ENCODE assay signal across 10 cellular contexts in the genomic region with DNA sequence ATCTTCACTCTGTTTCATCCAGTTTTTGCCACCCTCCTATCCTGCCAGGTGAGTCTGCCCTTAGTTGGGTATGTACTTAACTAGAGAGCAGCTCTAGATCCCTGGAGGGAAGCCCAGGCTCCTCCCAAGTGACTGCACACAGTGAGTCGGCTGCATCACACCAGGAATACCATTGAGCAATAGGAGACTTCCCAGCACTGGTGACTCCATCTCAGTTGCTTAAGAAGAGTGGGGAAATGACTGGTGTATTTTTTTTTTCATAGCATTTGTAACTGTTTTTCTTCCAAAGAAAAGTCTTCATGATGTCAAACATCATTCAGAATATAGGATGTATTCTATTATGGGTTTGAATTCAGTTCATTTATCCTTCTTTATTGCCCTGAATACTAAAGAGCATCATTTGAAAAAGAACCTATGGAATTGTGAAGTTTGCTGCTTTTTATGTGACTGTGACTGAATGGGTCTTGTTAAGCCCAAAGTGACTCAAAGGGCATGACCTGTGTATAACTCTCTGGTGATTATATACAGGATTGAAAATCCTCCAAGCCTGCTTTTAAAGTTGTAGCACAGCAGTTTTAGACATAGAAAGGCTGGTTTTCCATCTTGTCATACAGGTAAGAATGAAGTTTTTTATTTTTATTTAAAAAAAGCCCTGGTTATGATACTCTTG.
DNase-seq lines count a peak whose midpoint lies in the region; FAIRE-seq and TF ChIP-seq lines count a peak whose summit lies in the region.
"Had no signal": no experiment of that assay in that cellular context is flagged by ENCODE, and none has a peak within 500 bp of the region (broad histone marks: within the 10 kb centered on the region; RNA-seq: fewer than 3 reads in every experiment).

No MANE protein-coding gene starts in this region.

- H3K36me3 ChIP-seq in astrocyte (ENCODE audit: insufficient read depth, low read length) (no peaks in the 10 kb centered on the region), keratinocyte (ENCODE audit: control insufficient read depth in 2 of 2, extremely low read depth in 1 of 2, insufficient read depth in 2 of 2, low read length in 2 of 2) (peaks cover 2 to 7% of the 10 kb centered on the region in 2 experiments), transverse colon (no peaks in the 10 kb centered on the region)

- H3K9me3 ChIP-seq in astrocyte (ENCODE audit: insufficient read depth, low read depth, low read length) (no peaks in the 10 kb centered on the region), keratinocyte (ENCODE audit: control insufficient read depth, low read depth, low read length) (peaks cover 2% of the 10 kb centered on the region), transverse colon (peaks cover 0 to 3% of the 10 kb centered on the region in 2 donors)

- H3K4me2 ChIP-seq in astrocyte (ENCODE audit: low read length) (peak overlapping the region; percentile 58), keratinocyte (ENCODE audit: control insufficient read depth, extremely low read depth, insufficient read depth, low read depth, low read length) (peak overlapping the region; percentile 64)

- no peaks in the 10 kb centered on the region for H3K27me3 Mint-ChIP-seq in astrocyte (ENCODE audit: low read depth, unreplicated experiment)
- H3K27me3 Mint-ChIP-seq: B cell; effector memory CD8-positive, alpha-beta T cell had no signal

- H3K4me1 Mint-ChIP-seq in astrocyte (ENCODE audit: low read depth, unreplicated experiment): peaks cover 19% of the 10 kb centered on the region
- H3K4me1 Mint-ChIP-seq: B cell had no signal

- H3K4me1 ChIP-seq in astrocyte (ENCODE audit: insufficient read depth, low read length) (peaks cover 16% of the 10 kb centered on the region), keratinocyte (ENCODE audit: control insufficient read depth, extremely low read depth, insufficient read depth, low read length) (peaks cover 32% of the 10 kb centered on the region), transverse colon (peaks cover 0 to 22% (median 2%) of the 10 kb centered on the region in 4 donors)

- 21% methylated on average over 1 of the region's 1 CpG; no CpG with 5 or more reads in 1 of the 2 donors for WGBS in transverse colon (ENCODE audit: low coverage in 1 of 2), 2 donors

- TF ChIP-seq EP300 in transverse colon (IDR thresholded peaks at IDR 0.05; ENCODE audit: low read depth): peak; percentile 95

- H3K36me3 Mint-ChIP-seq in astrocyte (ENCODE audit: low read depth, unreplicated experiment): peaks cover 19% of the 10 kb centered on the region

- H3K4me3 Mint-ChIP-seq in astrocyte (ENCODE audit: unreplicated experiment): no peak overlapping the region
- H3K4me3 Mint-ChIP-seq: B cell; effector memory CD8-positive, alpha-beta T cell had no signal

- no peak for TF ChIP-seq POLR2A in transverse colon (IDR thresholded peaks at IDR 0.05)

- H3K9ac ChIP-seq in astrocyte (ENCODE audit: low read length): peak overlapping the region; percentile 41
- H3K9ac ChIP-seq in keratinocyte (ENCODE audit: control insufficient read depth, extremely low read depth, insufficient read depth, low read length): peak overlapping the region; percentile 59

- intact Hi-C loops in transverse colon (cut with DNase I; ENCODE audit: low total_unique reads): no loop called here

- peak; percentile 71 for FAIRE-seq in astrocyte (lab: Jason Lieb, UNC)
- peak; percentile 96 for FAIRE-seq in keratinocyte (lab: Jason Lieb, UNC)

- no peak overlapping the region for H3K27ac Mint-ChIP-seq in astrocyte (ENCODE audit: unreplicated experiment)
- H3K27ac Mint-ChIP-seq: B cell had no signal

- in situ Hi-C loops in transverse colon (cut with MboI; ENCODE audit: low pct_ligation_motif_present in 1 of 4, low pct_unique_long_range_greater_than_20kb in 1 of 4, low sequenced_read_pairs in 3 of 4): no loop called here

- H3K79me2 ChIP-seq in astrocyte (ENCODE audit: insufficient read depth, low read length): peaks cover 39% of the 10 kb centered on the region
- H3K79me2 ChIP-seq in keratinocyte (ENCODE audit: control insufficient read depth, insufficient read depth, low read length): peaks cover 28% of the 10 kb centered on the region

- dilution Hi-C loops in keratinocyte (cut with MboI; ENCODE audit: extremely low pct_ligation_motif_present, low sequenced_read_pairs): no loop called here

- H3K27ac ChIP-seq in astrocyte (ENCODE audit: low read depth, low read length) (peak overlapping the region; percentile 59), keratinocyte (ENCODE audit: control insufficient read depth, insufficient read depth, low read length) (peak overlapping the region; percentile 87), transverse colon (peak overlapping the region; percentile 40 to 73 (median 68))

- no peak overlapping the region for H3K4me3 ChIP-seq in astrocyte (ENCODE audit: insufficient read depth, low read depth, low read length)
- H3K4me3 ChIP-seq in keratinocyte (ENCODE audit: control insufficient read depth in 2 of 3, extremely low read depth in 1 of 3, insufficient read depth in 2 of 3, low read depth in 1 of 3, low read length in 3 of 3): no peak overlapping the region
- no peak overlapping the region for H3K4me3 ChIP-seq in transverse colon

- H3K9me1 ChIP-seq in keratinocyte (ENCODE audit: control insufficient read depth, extremely low read depth, insufficient read depth, low read length): no peaks in the 10 kb centered on the region

- H2AFZ ChIP-seq in astrocyte (ENCODE audit: low read depth, low read length) (no peak overlapping the region), keratinocyte (ENCODE audit: control insufficient read depth, low read length) (no peak overlapping the region)

- no peaks in the 10 kb centered on the region for H4K20me1 ChIP-seq in astrocyte (ENCODE audit: insufficient read depth, low read length)
- no peaks in the 10 kb centered on the region for H4K20me1 ChIP-seq in keratinocyte (ENCODE audit: control insufficient read depth, extremely low read depth, insufficient read depth, low read length)

- peaks cover 8% of the 10 kb centered on the region for H3K9me3 Mint-ChIP-seq in astrocyte (ENCODE audit: unreplicated experiment)
- H3K9me3 Mint-ChIP-seq: effector memory CD8-positive, alpha-beta T cell had no signal

- no peak for TF ChIP-seq CTCF in astrocyte (IDR thresholded peaks at IDR 0.05; ENCODE audit: insufficient read depth, low read depth, low read length)
- no peak for TF ChIP-seq CTCF in keratinocyte (optimal IDR thresholded peaks at IDR 0.05 in 1 of 3, IDR thresholded peaks at IDR 0.05 in 1 of 3, conservative IDR thresholded peaks at IDR 0.05 in 1 of 3; ENCODE audit: extremely low read depth in 1 of 3, insufficient read depth in 2 of 3, low read length in 3 of 3)
- no peak for TF ChIP-seq CTCF in transverse colon (IDR thresholded peaks at IDR 0.05)

- DNase-seq in DMS79 treated with DMSO at 0.1 percent for 48 hours (lab: John Stamatoyannopoulos, UW) (peak; percentile 64), DMS79 (lab: John Stamatoyannopoulos, UW) (no peak), astrocyte (ENCODE audit: low read depth) (peak; percentile 97), keratinocyte (ENCODE audit: low read depth, low spot score) (peak; percentile 90), transverse colon (peak; percentile 74), NCI-H1092 treated with DMSO at 0.1 percent for 48 hours (lab: John Stamatoyannopoulos, UW) (no peak)
- DNase-seq in activated naive CD4-positive, alpha-beta T cell treated with Interleukin-2 at 50 U/mL for 16 hours: no peak
- no peak for DNase-seq in activated CD8-positive, alpha-beta memory T cell treated with anti-CD3 and anti-CD28 coated beads, Interleukin-2, amount 50 U/mL, for 48 hours
- DNase-seq: effector memory CD8-positive, alpha-beta T cell had no signal

- no peaks in the 10 kb centered on the region for H3K27me3 ChIP-seq in astrocyte (ENCODE audit: insufficient read depth, low read length)
- no peaks in the 10 kb centered on the region for H3K27me3 ChIP-seq in keratinocyte (ENCODE audit: control insufficient read depth, extremely low read depth, insufficient read depth, low read length)
- H3K27me3 ChIP-seq in transverse colon: no peaks in the 10 kb centered on the region

Comparison
In these comparisons a context has a peak if more than half of its experiments do, and no peak if none do; other contexts are left out.
1. DNase-seq: peak in DMS79 treated with DMSO at 0.1 percent for 48 hours (single experiment), astrocyte (single experiment), keratinocyte (single experiment) and transverse colon (single experiment); none in DMS79 (single experiment), activated naive CD4-positive, alpha-beta T cell treated with Interleukin-2 at 50 U/mL for 16 hours (single experiment), activated CD8-positive, alpha-beta memory T cell treated with anti-CD3 and anti-CD28 coated beads, Interleukin-2, amount 50 U/mL, for 48 hours (single experiment) and NCI-H1092 treated with DMSO at 0.1 percent for 48 hours (single experiment).
2. Peak in every context shown above with its lines, with median percentiles within 50 percentile points of each other: H3K27ac ChIP-seq.